13 cellular contexts compared by ENCODE assay signal in the genomic region with DNA sequence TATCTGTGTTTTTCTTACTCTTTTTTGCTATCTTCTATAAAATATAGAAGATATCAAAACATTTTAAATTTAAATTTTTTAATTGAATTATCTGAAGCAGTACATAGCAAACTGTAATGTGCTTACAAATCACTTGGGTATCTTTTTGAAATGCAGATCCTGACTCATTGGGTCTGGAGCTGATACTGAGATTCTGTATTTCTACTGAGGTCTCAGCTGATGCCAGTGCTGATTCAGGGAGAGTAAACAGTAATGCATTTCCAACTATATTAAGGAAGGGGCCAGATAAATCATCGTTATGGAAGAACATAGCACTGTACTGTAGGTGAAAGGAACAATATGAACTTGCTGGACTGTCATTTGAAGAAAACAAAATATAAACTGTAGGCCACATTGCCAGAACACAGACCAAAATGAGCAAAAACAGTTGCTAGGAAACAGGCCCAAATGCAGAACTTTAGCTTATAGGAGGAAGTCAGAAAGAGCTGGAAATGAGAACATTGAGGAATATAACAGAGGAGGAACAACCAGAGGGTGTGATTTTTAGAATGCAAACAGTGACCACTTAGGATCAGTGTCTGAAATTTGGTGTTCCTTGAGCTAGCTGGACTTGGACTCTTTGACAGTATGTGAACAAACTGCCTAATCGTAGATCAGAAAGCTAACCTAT. TPM values are rescaled to one million over a fixed set of nuclear protein-coding genes. Genes with fewer than 3 reads are reported as not detected.
A peak's percentile ranks its signal among the peaks of the same experiment; 100 is the strongest.
DNase-seq lines count a peak whose midpoint lies in the region; ATAC-seq lines count a peak whose summit lies in the region.
"Had no signal": no experiment of that assay in that cellular context is flagged by ENCODE, and none has a peak within 500 bp of the region (broad histone marks: within the 10 kb centered on the region; RNA-seq: fewer than 3 reads in every experiment).

No MANE protein-coding gene starts in this region.

- peaks cover 33% of the 10 kb centered on the region for H3K36me3 Mint-ChIP-seq in activated CD8-positive, alpha-beta T cell treated with anti-CD3 and anti-CD28 coated beads, Interleukin-2, amount 10 ng/mL, durations not matched to agents 7 days and 5 days (ENCODE audit: low read depth)

- peak overlapping the region; percentile 23 for H3K4me3 Mint-ChIP-seq in activated CD8-positive, alpha-beta T cell treated with anti-CD3 and anti-CD28 coated beads, Interleukin-2, amount 10 ng/mL, durations not matched to agents 7 days and 5 days
- H3K4me3 Mint-ChIP-seq: mesothelial cell of epicardium had no signal

- in situ Hi-C loops in KBM-7 (cut with MboI; ENCODE audit: low pct_unique_long_range_greater_than_20kb, low sequenced_read_pairs): no loop called here

- peak overlapping the region; percentile 58 for H3K27ac Mint-ChIP-seq in activated CD8-positive, alpha-beta T cell treated with anti-CD3 and anti-CD28 coated beads, Interleukin-2, amount 10 ng/mL, durations not matched to agents 7 days and 5 days
- H3K27ac Mint-ChIP-seq: mesothelial cell of epicardium had no signal

- no peaks in the 10 kb centered on the region for H3K27me3 Mint-ChIP-seq in activated CD8-positive, alpha-beta T cell treated with anti-CD3 and anti-CD28 coated beads, Interleukin-2, amount 10 ng/mL, durations not matched to agents 7 days and 5 days (ENCODE audit: low read depth)

- H3K9me3 Mint-ChIP-seq in activated CD8-positive, alpha-beta T cell treated with anti-CD3 and anti-CD28 coated beads, Interleukin-2, amount 10 ng/mL, durations not matched to agents 7 days and 5 days (ENCODE audit: insufficient read depth): no peaks in the 10 kb centered on the region
- H3K9me3 Mint-ChIP-seq: mesothelial cell of epicardium had no signal

- POLR2A ChIA-PET in activated CD8-positive, alpha-beta T cell treated with anti-CD3 and anti-CD28 coated beads, Interleukin-2, amount 10 ng/mL, durations not matched to agents 7 days and 5 days (lab: Charles Lee): no interaction called here

- peak; percentile 88 for DNase-seq in CD1c-positive myeloid dendritic cell (ENCODE audit: extremely low spot score)
- peak; percentile 54 for DNase-seq in KBM-7
- no peak for DNase-seq in activated CD8-positive, alpha-beta T cell treated with anti-CD3 and anti-CD28 coated beads, Interleukin-2, amount 10 ng/mL, durations not matched to agents 7 days and 5 days
- DNase-seq in iris pigment epithelial cell (ENCODE audit: low read depth): peak; percentile 68
- DNase-seq in NCI-H446 treated with DMSO at 0.1 percent for 48 hours (lab: John Stamatoyannopoulos, UW): no peak
- DNase-seq: DMS79; gastrocnemius medialis; NCI-H226; stimulated activated CD4-positive, alpha-beta T cell treated with anti-CD3 and anti-CD28 coated beads, Interleukin-15, amount 100 ng/mL, for 24 hours had no signal

- CTCF ChIA-PET in activated CD8-positive, alpha-beta T cell treated with anti-CD3 and anti-CD28 coated beads, Interleukin-2, amount 10 ng/mL, durations not matched to agents 7 days and 5 days (lab: Charles Lee): interaction anchor here (0.9 to 2.1 kb wide), 4 partner anchors 10 to 18 kb away, joined by 3 to 14 read pairs (median 7); no protein-coding TSS in a partner anchor

- peaks cover 59% of the 10 kb centered on the region for H3K4me1 Mint-ChIP-seq in activated CD8-positive, alpha-beta T cell treated with anti-CD3 and anti-CD28 coated beads, Interleukin-2, amount 10 ng/mL, durations not matched to agents 7 days and 5 days (ENCODE audit: low read depth)

- no peak for ATAC-seq in activated CD8-positive, alpha-beta T cell treated with anti-CD3 and anti-CD28 coated beads, Interleukin-2, amount 10 ng/mL, durations not matched to agents 7 days and 5 days
- ATAC-seq in HG03439 (IDR thresholded peaks at IDR 0.05; ENCODE audit: unreplicated experiment): no peak
- ATAC-seq in GM18498 (IDR thresholded peaks at IDR 0.05; ENCODE audit: unreplicated experiment): no peak
- ATAC-seq in HG03039 (IDR thresholded peaks at IDR 0.05; ENCODE audit: unreplicated experiment): no peak
- ATAC-seq: gastrocnemius medialis had no signal

RNA-seq across cellular contexts. Expression of gene ARL14EP, which starts 3.3 kb away (rescaled TPM):
- 10 to 100 TPM; 27.3 to 30.9 TPM for total RNA-seq in activated CD8-positive, alpha-beta T cell treated with anti-CD3 and anti-CD28 coated beads, Interleukin-2, amount 10 ng/mL, durations not matched to agents 7 days and 5 days

Comparison
In these comparisons a context has a peak if more than half of its experiments do, and no peak if none do; other contexts are left out.
1. DNase-seq: peak in CD1c-positive myeloid dendritic cell (single experiment), KBM-7 (single experiment) and iris pigment epithelial cell (single experiment); none in activated CD8-positive, alpha-beta T cell treated with anti-CD3 and anti-CD28 coated beads, Interleukin-2, amount 10 ng/mL, durations not matched to agents 7 days and 5 days (single experiment) and NCI-H446 treated with DMSO at 0.1 percent for 48 hours (single experiment).